ENCODE assay signal across 1 cellular context in genomic region chr20:64077876-64078551, GRCh38.
TF ChIP-seq lines count a peak whose summit lies in the region.

No MANE protein-coding gene starts in this region.

TF ChIP-seq in WTC11, 78 proteins besides CTCF, POLR2A, EP300 and RAD21 (continued from another document):
- TF ChIP-seq STAT6 (CRISPR knock-in tag; conservative IDR thresholded peaks at IDR 0.05; ENCODE audit: low read depth) (no peak), E2F4 (CRISPR knock-in tag; IDR thresholded peaks at IDR 0.05; ENCODE audit: borderline replicate concordance, low read depth) (no peak), ZNF423 (CRISPR knock-in tag; IDR thresholded peaks at IDR 0.05) (no peak), HMGXB4 (CRISPR knock-in tag; IDR thresholded peaks at IDR 0.05) (no peak), FOXK1 (CRISPR knock-in tag; IDR thresholded peaks at IDR 0.05) (no peak), ATF1 (CRISPR knock-in tag; IDR thresholded peaks at IDR 0.05) (no peak)
